Comparison of ENCODE assay signal across 12 cellular contexts in the genomic region with DNA sequence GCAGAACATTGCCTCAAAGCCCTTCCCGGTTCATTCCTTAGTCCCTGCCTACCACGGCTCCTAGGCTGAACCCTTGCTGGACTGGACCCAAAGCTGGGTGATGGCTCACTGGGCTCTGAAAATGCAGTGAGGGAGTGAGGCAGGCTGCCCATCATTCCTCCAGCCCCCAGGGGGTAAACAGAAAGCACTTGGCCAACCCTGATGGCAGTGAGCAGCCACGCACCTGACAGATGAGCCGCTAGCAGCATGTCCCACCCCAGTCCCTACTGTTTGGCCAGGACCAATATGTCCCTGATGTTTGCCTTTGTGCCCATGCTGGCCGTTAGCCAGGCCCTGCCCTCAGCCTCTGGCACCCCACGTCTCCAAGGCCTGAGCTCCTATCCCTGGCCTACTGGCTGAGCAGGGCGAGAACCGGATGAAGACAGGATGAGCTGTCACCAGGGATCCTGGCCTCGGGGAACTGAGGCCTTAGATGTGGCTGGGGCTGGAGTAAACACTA. TPM values are rescaled to one million over a fixed set of nuclear protein-coding genes. Genes with fewer than 3 reads are reported as not detected.
A peak's percentile ranks its signal among the peaks of the same experiment; 100 is the strongest.
DNase-seq lines count a peak whose midpoint lies in the region; ATAC-seq, FAIRE-seq and TF ChIP-seq lines count a peak whose summit lies in the region.
"Had no signal": no experiment of that assay in that cellular context is flagged by ENCODE, and none has a peak within 500 bp of the region (broad histone marks: within the 10 kb centered on the region; RNA-seq: fewer than 3 reads in every experiment).

No MANE protein-coding gene starts in this region.

- WGBS in small intestine, 3 donors, result 47 to 70% (median 65%) methylated on average over 9 of the region's 9 CpGs

- H3K36me3 ChIP-seq in small intestine (ENCODE audit: control insufficient read depth in 2 of 2, insufficient read depth in 2 of 2, low read length in 2 of 2) (no peaks in the 10 kb centered on the region), SJCRH30 (no peaks in the 10 kb centered on the region)
- H3K36me3 ChIP-seq: ovary had no signal

- FAIRE-seq in RCC 7860 (lab: Jason Lieb, UNC) (peak; percentile 87), small intestine (lab: Jason Lieb, UNC) (no peak), GM12892 (lab: Jason Lieb, UNC) (no peak)

- H3K27me3 ChIP-seq in small intestine (ENCODE audit: control insufficient read depth in 2 of 2, insufficient read depth in 2 of 2, low read length in 2 of 2), result no peaks in the 10 kb centered on the region
- no peaks in the 10 kb centered on the region for H3K27me3 ChIP-seq in SJCRH30
- H3K27me3 ChIP-seq: ovary had no signal

- no peaks in the 10 kb centered on the region for H3K9me3 ChIP-seq in small intestine (ENCODE audit: control insufficient read depth, low read depth)
- no peaks in the 10 kb centered on the region for H3K9me3 ChIP-seq in SJCRH30 (replicated peaks)
- H3K9me3 ChIP-seq: ovary had no signal

- H3K4me1 ChIP-seq in small intestine (ENCODE audit: control insufficient read depth in 2 of 2, insufficient read depth in 1 of 2, low read depth in 1 of 2, low read length in 1 of 2) (peaks cover 0 to 8% of the 10 kb centered on the region in 2 donors), SJCRH30 (no peaks in the 10 kb centered on the region)

- no peak for TF ChIP-seq POLR2A in GM12892 (IDR thresholded peaks at IDR 0.05; ENCODE audit: low read depth, low read length)

- peak in 2 of 3 experiments; percentile 14 to 53 for DNase-seq in NCI-H1417 (lab: John Stamatoyannopoulos, UW)
- no peak for DNase-seq in NCI-H1417 treated with DMSO at 0.1 percent for 48 hours (lab: John Stamatoyannopoulos, UW)
- DNase-seq in RCC 7860 (ENCODE audit: low spot score), result peak; percentile 87
- DNase-seq in Right ventricle myocardium superior, result no peak
- DNase-seq in small intestine, result peak; percentile 58
- no peak for DNase-seq in SHP77 treated with DMSO at 0.1 percent for 48 hours (lab: John Stamatoyannopoulos, UW)
- DNase-seq in GM12892 (ENCODE audit: insufficient read length), result no peak
- DNase-seq in SJCRH30, result no peak
- DNase-seq: activated effector memory CD4-positive, alpha-beta T cell treated with Interleukin-2 at 50 U/mL for 16 hours; NCI-H2227 treated with DMSO at 0.1 percent for 48 hours; ovary had no signal

- peak; percentile 16 for ATAC-seq in Right ventricle myocardium superior (ENCODE audit: poor library complexity)
- ATAC-seq: activated CD4-positive, CD25-positive, alpha-beta regulatory T cell treated with anti-CD3 and anti-CD28 coated beads, Interleukin-2, amount 50 U/mL, for 24 hours had no signal

- H3K27ac ChIP-seq in small intestine (ENCODE audit: low read depth in 1 of 2, low read length in 1 of 2) (peak overlapping the region in 1 of 2 donors; percentile 54), SJCRH30 (no peak overlapping the region)
- H3K27ac ChIP-seq: ovary had no signal

- H3K4me3 ChIP-seq in small intestine (ENCODE audit: low read depth in 1 of 2, low read length in 2 of 2) (no peak overlapping the region), SJCRH30 (no peak overlapping the region)
- H3K4me3 ChIP-seq: ovary had no signal

- intact Hi-C loops in Right ventricle myocardium superior (cut with DNase I), result no loop called here

RNA-seq across cellular contexts. Expression of a gene that starts 19.4 kb away (rescaled TPM):
- 25.0 TPM for total RNA-seq in Right ventricle myocardium superior
- 100 to 1,000 TPM in 1 of 3 donors, 10 to 100 TPM in 2; 75.6 to 100 (median 85.7) TPM for polyA plus RNA-seq in small intestine
- 18.7 TPM for polyA plus RNA-seq in GM12892 (2012; ENCODE audit: missing spikeins)
- 22.5 and 24.0 TPM in 2 replicates for total RNA-seq in SJCRH30 (2014; rRNA removed; shearing (Covaris generic))

RNA-seq across cellular contexts. Expression of a gene that starts 21.7 kb away (rescaled TPM):
- 6.0 TPM for total RNA-seq in Right ventricle myocardium superior
- polyA plus RNA-seq in small intestine, result 10 to 100 TPM; 51.6 to 62.7 (median 55.5) TPM
- 12.7 TPM for polyA plus RNA-seq in GM12892 (2012; ENCODE audit: missing spikeins)
- total RNA-seq in SJCRH30 (2014; rRNA removed; shearing (Covaris generic)), result 2.6 and 2.9 TPM in 2 replicates

Comparison
In these comparisons a context has a peak if more than half of its experiments do, and no peak if none do; other contexts are left out.
1. DNase-seq: peak in NCI-H1417 (2 of 3), RCC 7860 (single experiment) and small intestine (single experiment); none in NCI-H1417 treated with DMSO at 0.1 percent for 48 hours (single experiment), Right ventricle myocardium superior (single experiment), SHP77 treated with DMSO at 0.1 percent for 48 hours (single experiment), GM12892 (single experiment) and SJCRH30 (0 of 2).